Comparison of ENCODE assay signal across 1 cellular context in genomic region chr1:185973645-185974044, GRCh38.
TF ChIP-seq lines count a peak whose summit lies in the region.

No MANE protein-coding gene starts in this region.

TF ChIP-seq in SK-N-SH, 30 proteins besides CTCF, POLR2A, EP300 and RAD21 (continued from another document):
- TF ChIP-seq REST (IDR thresholded peaks at IDR 0.05; ENCODE audit: low read depth, low read length) (no peak), TEAD4 (IDR thresholded peaks at IDR 0.05; ENCODE audit: borderline replicate concordance, insufficient read depth) (peak; percentile 68; the same call in 1 of the 2 replicates), ELF1 (IDR thresholded peaks at IDR 0.05) (no peak), MAX (IDR thresholded peaks at IDR 0.05; ENCODE audit: low read depth) (no peak; the same call in 1 of the 2 replicates), NFIC (IDR thresholded peaks at IDR 0.05; ENCODE audit: borderline replicate concordance) (peak; percentile 85), RXRA (IDR thresholded peaks at IDR 0.05; ENCODE audit: borderline replicate concordance, low read depth) (peak; percentile 56; the same call in 1 of the 2 replicates)
TF ChIP-seq in SK-N-SH: peak in this region for 10.
